In the genomic region with DNA sequence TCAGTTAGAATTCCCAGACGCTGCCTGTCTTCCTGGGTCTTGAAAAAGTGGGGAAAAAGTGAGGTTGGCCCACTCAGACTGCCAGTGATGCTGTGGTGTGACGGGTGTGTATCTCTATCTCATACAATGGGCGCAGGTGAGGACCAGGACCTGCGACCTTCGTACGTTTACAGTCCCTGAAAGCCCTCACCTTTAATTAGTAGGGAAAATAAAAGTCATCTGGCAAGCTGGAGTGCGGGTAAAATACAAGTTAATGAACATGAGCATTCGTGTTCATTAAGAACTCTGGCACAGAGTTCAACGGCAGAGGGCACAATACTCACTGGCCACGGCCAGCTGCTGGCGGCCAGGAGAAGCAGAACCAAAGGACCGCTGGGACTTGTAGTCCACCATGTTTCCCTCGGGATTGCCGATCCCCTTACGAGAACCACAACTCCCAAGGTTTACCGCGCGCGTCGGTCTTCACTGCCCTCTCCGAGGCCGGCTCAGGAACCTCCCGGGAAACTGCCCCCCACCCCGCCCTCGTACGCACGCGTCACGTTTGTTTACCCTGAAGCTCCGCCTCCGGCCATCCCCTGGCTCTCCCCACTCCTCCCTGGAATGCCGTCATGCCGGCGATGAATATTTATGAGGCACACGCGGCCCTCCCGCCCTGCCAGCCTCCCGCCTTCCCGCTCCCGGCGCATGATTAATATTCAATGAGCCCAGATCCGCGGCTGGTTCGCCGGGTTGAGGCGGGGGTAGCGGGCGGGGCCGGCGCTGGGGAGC, we compare ENCODE assay signal across 8 cellular contexts. TPM values are rescaled to one million over a fixed set of nuclear protein-coding genes. Genes with fewer than 3 reads are reported as not detected.
A peak's percentile ranks its signal among the peaks of the same experiment; 100 is the strongest.
DNase-seq lines count a peak whose midpoint lies in the region; ATAC-seq and TF ChIP-seq lines count a peak whose summit lies in the region.

No MANE protein-coding gene starts in this region.

- no peak overlapping the region for H3K56ac ChIP-seq in H9 (ENCODE audit: insufficient read length, low read depth, low read length)

- H3K27me3 Mint-ChIP-seq in H9 (ENCODE audit: low read depth), result no peaks in the 10 kb centered on the region
- peaks cover 0 to 5% of the 10 kb centered on the region in 2 donors for H3K27me3 Mint-ChIP-seq in natural killer cell treated with Interleukin-12 subunit alpha and Interleukin-12 subunit beta and Interleukin-15 and Interleukin-18, amount 100 ng/mL, for 72 hours

- H2BK12ac ChIP-seq in H9 (ENCODE audit: insufficient read length, low read depth, low read length), result no peak overlapping the region

- TF ChIP-seq CTCF in H9 (conservative IDR thresholded peaks at IDR 0.05), result peak; percentile 84
- TF ChIP-seq CTCF in fibroblast of the aortic adventitia (IDR thresholded peaks at IDR 0.05; ENCODE audit: insufficient read depth, low read length), result peak; percentile 75

- H3K14ac ChIP-seq in H9 (ENCODE audit: insufficient read depth, low read length), result peak overlapping the region; percentile 95; the same call in 1 of the 2 replicates

- no CpG with 5 or more reads among the region's 50 CpGs for WGBS in H9 (ENCODE audit: extremely low coverage, insufficient read length, low lambda C conversion rate)

- H2AFZ ChIP-seq in H9 (ENCODE audit: low read length), result no peak overlapping the region

- peaks cover 28% of the 10 kb centered on the region for H3K79me2 ChIP-seq in H9 (ENCODE audit: insufficient read depth, low read length)

- peak overlapping the region; percentile 57 for H3K4me2 ChIP-seq in H9 (ENCODE audit: insufficient read depth, insufficient read length, low read length)

- in situ Hi-C loops in G401 (cut with HindIII; ENCODE audit: low sequenced_read_pairs), result no loop called here

- H2BK20ac ChIP-seq in H9 (ENCODE audit: low read depth, low read length, poor library complexity, severe bottlenecking), result no peak overlapping the region

- H3K4me3 Mint-ChIP-seq in H9, result peak overlapping the region; percentile 81 to 83
- H3K4me3 Mint-ChIP-seq in natural killer cell treated with Interleukin-12 subunit alpha and Interleukin-12 subunit beta and Interleukin-15 and Interleukin-18, amount 100 ng/mL, for 72 hours, result peak overlapping the region; percentile 84

- H3T11ph ChIP-seq in H9 (ENCODE audit: low read length), result no peak overlapping the region

- no peak overlapping the region for H3K18ac ChIP-seq in H9 (ENCODE audit: insufficient read length, low read depth, low read length)

- H3K27ac ChIP-seq in H9 (ENCODE audit: insufficient read length, low read depth, low read length), result peak overlapping the region; percentile 27

- peak overlapping the region; percentile 75 for H3K4me3 ChIP-seq in fibroblast of the aortic adventitia (ENCODE audit: low read depth, low read length)

- peak overlapping the region; percentile 98 to 99 (median 99) for H3K27ac Mint-ChIP-seq in H9
- peak overlapping the region; percentile 65 to 78 for H3K27ac Mint-ChIP-seq in natural killer cell treated with Interleukin-12 subunit alpha and Interleukin-12 subunit beta and Interleukin-15 and Interleukin-18, amount 100 ng/mL, for 72 hours

- no peak overlapping the region for H2AK5ac ChIP-seq in H9 (ENCODE audit: insufficient read length, low read length)

- H3K23me2 ChIP-seq in H9 (ENCODE audit: insufficient read length, low read depth, low read length, poor library complexity, severe bottlenecking), result peaks cover 3% of the 10 kb centered on the region

- no peak overlapping the region for H3K4ac ChIP-seq in H9 (ENCODE audit: low read depth, low read length)

- no peaks in the 10 kb centered on the region for H3K27me3 ChIP-seq in H9 (ENCODE audit: insufficient read depth, low read length)

- H3K4me1 Mint-ChIP-seq in H9, result peaks cover 34 to 37% of the 10 kb centered on the region in 2 experiments
- H3K4me1 Mint-ChIP-seq in natural killer cell treated with Interleukin-12 subunit alpha and Interleukin-12 subunit beta and Interleukin-15 and Interleukin-18, amount 100 ng/mL, for 72 hours (ENCODE audit: low read depth in 2 of 2), result peaks cover 23 to 30% of the 10 kb centered on the region in 2 donors

- H4K91ac ChIP-seq in H9 (ENCODE audit: insufficient read length, low read depth, low read length), result no peak overlapping the region

- no peak overlapping the region for H2BK15ac ChIP-seq in H9 (ENCODE audit: low read depth, low read length)

- peaks cover 0 to 13% (median 5%) of the 10 kb centered on the region in 3 experiments; a peak in 5 of 7 replicates for H3K36me3 Mint-ChIP-seq in H9 (ENCODE audit: insufficient read depth in 1 of 3, low read depth in 3 of 3)
- H3K36me3 Mint-ChIP-seq in natural killer cell treated with Interleukin-12 subunit alpha and Interleukin-12 subunit beta and Interleukin-15 and Interleukin-18, amount 100 ng/mL, for 72 hours, result no peaks in the 10 kb centered on the region

- H3K9ac ChIP-seq in H9 (ENCODE audit: extremely low read depth, insufficient read length, low read length), result peak overlapping the region; percentile 60

- H4K8ac ChIP-seq in H9 (replicated peaks; ENCODE audit: insufficient read length, low read depth, low read length), result no peak overlapping the region

- DNase-seq in G401 (ENCODE audit: low spot score) (peak; percentile 100), H9 (peak; percentile 100), M059J (ENCODE audit: low read depth) (peak; percentile 99), SHP77 (lab: John Stamatoyannopoulos, UW) (peak; percentile 97 to 99), activated gamma-delta T cell (lab: John Stamatoyannopoulos, UW) (peak; percentile 74), fibroblast of the aortic adventitia (ENCODE audit: low read depth) (peak; percentile 100)
- peak; percentile 96 for DNase-seq in natural killer cell treated with Interleukin-12 subunit alpha and Interleukin-12 subunit beta and Interleukin-15 and Interleukin-18, amount 100 ng/mL, for 72 hours (ENCODE audit: low spot score)
- peak; percentile 93 for DNase-seq in stimulated activated naive CD4-positive, alpha-beta T cell treated with Interleukin-2 at 50 U/mL for 16 hours (lab: John Stamatoyannopoulos, UW)

- no peaks in the 10 kb centered on the region for H3K9me3 ChIP-seq in H9 (ENCODE audit: control insufficient read depth, low read depth, low read length)

- H4K5ac ChIP-seq in H9 (ENCODE audit: insufficient read length, low read depth, low read length), result no peak overlapping the region

- no peaks in the 10 kb centered on the region for H4K20me1 ChIP-seq in H9 (ENCODE audit: control insufficient read depth, insufficient read depth, insufficient read length)

- H2BK120ac ChIP-seq in H9 (ENCODE audit: low read depth, low read length, poor library complexity, severe bottlenecking), result no peak overlapping the region

- H3K4me1 ChIP-seq in H9 (ENCODE audit: insufficient read depth, low read length), result no peaks in the 10 kb centered on the region

- no peak overlapping the region for H3K23ac ChIP-seq in H9 (ENCODE audit: insufficient read length, low read depth, low read length)

- H3K9me3 Mint-ChIP-seq in H9, result no peaks in the 10 kb centered on the region; a peak in 2 of 5 replicates
- no peaks in the 10 kb centered on the region for H3K9me3 Mint-ChIP-seq in natural killer cell treated with Interleukin-12 subunit alpha and Interleukin-12 subunit beta and Interleukin-15 and Interleukin-18, amount 100 ng/mL, for 72 hours

- no peak overlapping the region for H2BK5ac ChIP-seq in H9 (ENCODE audit: insufficient read length, low read length)

- H3K79me1 ChIP-seq in H9 (ENCODE audit: insufficient read depth, low read depth, low read length, poor library complexity, severe bottlenecking), result no peaks in the 10 kb centered on the region

- peak; percentile 83 to 91 for ATAC-seq in natural killer cell treated with Interleukin-12 subunit alpha and Interleukin-12 subunit beta and Interleukin-15 and Interleukin-18, amount 100 ng/mL, for 72 hours

RNA-seq across cellular contexts. Expression of a gene that starts 0.5 kb away (rescaled TPM):
- 5.8 and 6.6 TPM in 2 replicates for total RNA-seq in G401 (2014; rRNA removed; shearing (Covaris generic))
- total RNA-seq in H9 (2021), result 38.8 and 39.9 TPM in 2 replicates
- total RNA-seq in M059J (2014; rRNA removed; shearing (Covaris generic)), result 8.6 and 12.5 TPM in 2 replicates
- total RNA-seq in fibroblast of the aortic adventitia (ENCODE audit: low replicate concordance), result 7.2 and 14.1 TPM in 2 replicates
- 10 to 100 TPM in 1 of 2 donors, 1 to 10 TPM in 1; 8.3 to 12.7 TPM for total RNA-seq in natural killer cell treated with Interleukin-12 subunit alpha and Interleukin-12 subunit beta and Interleukin-15 and Interleukin-18, amount 100 ng/mL, for 72 hours

Comparison
In these comparisons a context has a peak if more than half of its experiments do, and no peak if none do; other contexts are left out.
1. Peak in every context shown above with its lines: DNase-seq, ATAC-seq, H3K4me3 ChIP-seq and H3K27ac ChIP-seq.